In the genomic region with DNA sequence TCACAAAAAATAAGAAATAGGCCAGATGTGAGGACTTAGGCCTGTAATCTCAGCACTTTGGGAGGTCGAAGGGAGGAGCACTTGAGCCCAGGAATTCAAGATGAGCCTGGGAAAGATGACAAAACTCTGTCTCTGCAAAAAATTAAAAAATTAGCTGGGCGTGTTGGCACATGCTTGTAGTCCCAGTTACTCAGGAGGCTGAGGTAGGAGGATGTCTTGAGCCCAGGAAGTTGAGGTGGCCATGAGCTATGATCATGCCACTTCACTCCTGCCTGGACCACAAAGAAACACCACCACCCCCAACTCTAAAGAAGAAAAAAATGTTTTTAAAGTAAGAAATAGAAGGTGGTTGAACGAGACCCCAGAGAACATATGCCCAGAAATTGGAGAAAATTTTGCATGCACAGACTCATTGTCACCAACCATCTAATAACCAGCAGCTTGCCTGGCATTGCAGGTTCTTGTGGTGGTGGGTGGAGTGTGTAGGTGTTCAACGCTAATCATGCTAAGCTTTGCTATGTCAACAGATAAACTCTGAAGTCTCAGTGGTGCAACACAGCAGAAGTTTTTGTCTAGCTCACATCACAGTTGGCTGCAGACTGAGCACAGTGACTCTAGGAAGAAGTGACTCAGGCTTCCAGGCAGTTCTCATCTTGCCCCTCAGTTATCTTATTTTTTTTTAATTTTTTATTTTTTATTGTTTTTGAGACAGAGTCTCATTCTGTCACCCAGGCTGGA, we compare ENCODE assay signal across 19 cellular contexts. TPM values are rescaled to one million over a fixed set of nuclear protein-coding genes. Genes with fewer than 3 reads are reported as not detected.
DNase-seq lines count a peak whose midpoint lies in the region; ATAC-seq and TF ChIP-seq lines count a peak whose summit lies in the region.
"Had no signal": no experiment of that assay in that cellular context is flagged by ENCODE, and none has a peak within 500 bp of the region (broad histone marks: within the 10 kb centered on the region; RNA-seq: fewer than 3 reads in every experiment).

No MANE protein-coding gene starts in this region.

- H3K9me2 ChIP-seq in OCI-LY7 (ENCODE audit: insufficient read depth, low read length): no peaks in the 10 kb centered on the region

- no peak overlapping the region for H3K4me2 ChIP-seq in OCI-LY7 (ENCODE audit: low read length)

- H3K27me3 ChIP-seq in CD4-positive, alpha-beta T cell (ENCODE audit: control insufficient read depth, insufficient read depth, low read length): no peaks in the 10 kb centered on the region
- H3K27me3 ChIP-seq: cardiac muscle cell, right lobe of liver had no signal

- H3K79me2 ChIP-seq in OCI-LY7 (ENCODE audit: insufficient read depth, low read depth, low read length): no peaks in the 10 kb centered on the region

- intact Hi-C loops in CD4-positive, alpha-beta T cell (cut with DNase I, micrococcal nuclease): no loop called here
- intact Hi-C loops in OCI-LY7 (cut with micrococcal nuclease; ENCODE audit: unreplicated experiment) (no loop called here), Right ventricle myocardium superior (cut with DNase I) (no loop called here)

- H3K36me3 Mint-ChIP-seq in CD4-positive, alpha-beta T cell (ENCODE audit: low read depth): no peaks in the 10 kb centered on the region
- peaks cover 18% of the 10 kb centered on the region for H3K36me3 Mint-ChIP-seq in activated CD8-positive, alpha-beta T cell treated with anti-CD3 and anti-CD28 coated beads, Interleukin-2, amount 10 ng/mL, durations not matched to agents 7 days and 5 days (ENCODE audit: low read depth)

- no peak overlapping the region for H3K4me3 Mint-ChIP-seq in CD4-positive, alpha-beta T cell
- H3K4me3 Mint-ChIP-seq in activated CD8-positive, alpha-beta T cell treated with anti-CD3 and anti-CD28 coated beads, Interleukin-2, amount 10 ng/mL, durations not matched to agents 7 days and 5 days: no peak overlapping the region
- H3K4me3 Mint-ChIP-seq: H9 had no signal

- TF ChIP-seq CTCF in CD4-positive, alpha-beta T cell (IDR thresholded peaks at IDR 0.05): no peak
- TF ChIP-seq CTCF in epithelial cell of esophagus (IDR thresholded peaks at IDR 0.05; ENCODE audit: insufficient read depth, low read depth, low read length, missing control alignments) (no peak), OCI-LY7 (conservative IDR thresholded peaks at IDR 0.05; ENCODE audit: low read length) (no peak)

- H2AFZ ChIP-seq in OCI-LY7 (ENCODE audit: low read length): no peak overlapping the region

- H3K4me3 ChIP-seq in epithelial cell of esophagus (ENCODE audit: low read length) (no peak overlapping the region), OCI-LY7 (ENCODE audit: low read depth, low read length, poor library complexity, severe bottlenecking) (no peak overlapping the region)
- H3K4me3 ChIP-seq: cardiac muscle cell, right lobe of liver had no signal

- DNase-seq in AG20443 (ENCODE audit: low spot score) (peak; percentile 59), epithelial cell of esophagus (ENCODE audit: low read depth) (peak; percentile 71), occipital lobe (lab: John Stamatoyannopoulos, UW) (no peak), OCI-LY7 (ENCODE audit: low spot score) (no peak), Right ventricle myocardium superior (no peak)
- DNase-seq in CD4-positive, alpha-beta T cell: no peak
- no peak for DNase-seq in activated CD8-positive, alpha-beta T cell treated with anti-CD3 and anti-CD28 coated beads, Interleukin-2, amount 10 ng/mL, durations not matched to agents 7 days and 5 days
- DNase-seq: activated CD4-positive, CD25-positive, alpha-beta regulatory T cell; activated gamma-delta T cell treated with Interleukin-2 at 50 U/mL for 16 hours; DMS53; H9; hypothalamus; NCI-H1436 treated with DMSO at 0.1 percent for 48 hours; NCI-H226; right lobe of liver; SIG-M5; trophoblast cell had no signal

- BruUV-seq in OCI-LY7 (replicated peaks; lab: Mats Ljungman, UMichigan): no TSS peak

- H3K27ac Mint-ChIP-seq in CD4-positive, alpha-beta T cell: no peak overlapping the region
- H3K27ac Mint-ChIP-seq in activated CD8-positive, alpha-beta T cell treated with anti-CD3 and anti-CD28 coated beads, Interleukin-2, amount 10 ng/mL, durations not matched to agents 7 days and 5 days: peak overlapping the region; percentile 39
- H3K27ac Mint-ChIP-seq: H9 had no signal

- no peaks in the 10 kb centered on the region for H3K9me3 Mint-ChIP-seq in CD4-positive, alpha-beta T cell
- H3K9me3 Mint-ChIP-seq in activated CD8-positive, alpha-beta T cell treated with anti-CD3 and anti-CD28 coated beads, Interleukin-2, amount 10 ng/mL, durations not matched to agents 7 days and 5 days (ENCODE audit: insufficient read depth): peaks cover 6% of the 10 kb centered on the region
- H3K9me3 Mint-ChIP-seq: H9 had no signal

- H3K27me3 Mint-ChIP-seq in CD4-positive, alpha-beta T cell: no peaks in the 10 kb centered on the region
- H3K27me3 Mint-ChIP-seq in activated CD8-positive, alpha-beta T cell treated with anti-CD3 and anti-CD28 coated beads, Interleukin-2, amount 10 ng/mL, durations not matched to agents 7 days and 5 days (ENCODE audit: low read depth): no peaks in the 10 kb centered on the region

- POLR2A ChIA-PET in CD4-positive, alpha-beta T cell (lab: Charles Lee): interaction anchor here (0.9 to 2.9 kb wide), 4 partner anchors 13 to 52 kb away, joined by 3 to 13 read pairs (median 8); no protein-coding TSS in a partner anchor
- POLR2A ChIA-PET in activated CD8-positive, alpha-beta T cell treated with anti-CD3 and anti-CD28 coated beads, Interleukin-2, amount 10 ng/mL, durations not matched to agents 7 days and 5 days (lab: Charles Lee): interaction anchor here (0.6 to 1.7 kb wide), 5 partner anchors 18 to 1627 kb away, joined by 3 to 11 read pairs (median 3); no protein-coding TSS in a partner anchor
- POLR2A ChIA-PET in OCI-LY7 (lab: Charles Lee): interaction anchor here (0.7 to 1.7 kb wide), 5 partner anchors 20 to 66 kb away, joined by 3 to 5 read pairs (median 3); no protein-coding TSS in a partner anchor

- no peak overlapping the region for H3K27ac ChIP-seq in CD4-positive, alpha-beta T cell (ENCODE audit: low read depth, low read length)
- H3K27ac ChIP-seq in OCI-LY7 (ENCODE audit: low read depth, low read length, poor library complexity, severe bottlenecking): no peak overlapping the region
- H3K27ac ChIP-seq: cardiac muscle cell, right lobe of liver had no signal

- H3K4me1 Mint-ChIP-seq in CD4-positive, alpha-beta T cell (ENCODE audit: low read depth): peaks cover 74% of the 10 kb centered on the region
- peaks cover 47% of the 10 kb centered on the region for H3K4me1 Mint-ChIP-seq in activated CD8-positive, alpha-beta T cell treated with anti-CD3 and anti-CD28 coated beads, Interleukin-2, amount 10 ng/mL, durations not matched to agents 7 days and 5 days (ENCODE audit: low read depth)
- H3K4me1 Mint-ChIP-seq: H9 had no signal

- no peaks in the 10 kb centered on the region for H4K20me1 ChIP-seq in OCI-LY7 (ENCODE audit: insufficient read depth, low read length)

- peak; percentile 19 for ATAC-seq in CD4-positive, alpha-beta T cell (ENCODE audit: poor library complexity)
- ATAC-seq in activated CD8-positive, alpha-beta T cell treated with anti-CD3 and anti-CD28 coated beads, Interleukin-2, amount 10 ng/mL, durations not matched to agents 7 days and 5 days: peak; percentile 45
- no peak for ATAC-seq in HG02938 (IDR thresholded peaks at IDR 0.05; ENCODE audit: unreplicated experiment)
- ATAC-seq in Right ventricle myocardium superior (ENCODE audit: poor library complexity): no peak
- ATAC-seq: right lobe of liver had no signal

- peaks cover 40% of the 10 kb centered on the region for H3K4me1 ChIP-seq in OCI-LY7 (ENCODE audit: insufficient read depth, low read length, poor library complexity, severe bottlenecking)
- H3K4me1 ChIP-seq: right lobe of liver had no signal

- no peaks in the 10 kb centered on the region for H3K9me3 ChIP-seq in CD4-positive, alpha-beta T cell (ENCODE audit: control insufficient read depth, low read length)
- peaks cover 5% of the 10 kb centered on the region; the same call in 1 of the 2 replicates for H3K9me3 ChIP-seq in OCI-LY7 (ENCODE audit: low read length)
- H3K9me3 ChIP-seq: right lobe of liver had no signal

- CTCF ChIA-PET in CD4-positive, alpha-beta T cell (lab: Charles Lee): interaction anchor here (1.2 kb wide), 1 partner anchor 190 kb away, joined by 3 read pairs; no protein-coding TSS in a partner anchor
- CTCF ChIA-PET in activated CD8-positive, alpha-beta T cell treated with anti-CD3 and anti-CD28 coated beads, Interleukin-2, amount 10 ng/mL, durations not matched to agents 7 days and 5 days (lab: Charles Lee): interaction anchor here (0.8 to 2.1 kb wide), 9 partner anchors 9 to 190 kb away, joined by 3 to 6 read pairs (median 4); no protein-coding TSS in a partner anchor
- CTCF ChIA-PET in OCI-LY7 (lab: Charles Lee; ENCODE audit: unreplicated experiment): no interaction called here

- no peaks in the 10 kb centered on the region for H3K36me3 ChIP-seq in OCI-LY7 (ENCODE audit: insufficient read depth, low read length)
- H3K36me3 ChIP-seq: cardiac muscle cell, right lobe of liver had no signal

RNA-seq across cellular contexts. Expression of gene ARL4C, which starts 18.6 kb away (rescaled TPM):
- 100 to 1,000 TPM; 469 to 471 TPM for total RNA-seq in CD4-positive, alpha-beta T cell
- total RNA-seq in activated CD8-positive, alpha-beta T cell treated with anti-CD3 and anti-CD28 coated beads, Interleukin-2, amount 10 ng/mL, durations not matched to agents 7 days and 5 days: 100 to 1,000 TPM; 123 to 126 TPM
- total RNA-seq in occipital lobe (50.2 TPM), OCI-LY7 (2022) (18.9 and 19.6 TPM in 2 replicates), Right ventricle myocardium superior (2.9 TPM)
- 15.4 and 15.7 TPM in 2 replicates for total RNA-seq in OCI-LY7 (2014; rRNA removed; shearing (Covaris generic))

Comparison
In these comparisons a context has a peak if more than half of its experiments do, and no peak if none do; other contexts are left out.
1. DNase-seq: peak in AG20443 (single experiment) and epithelial cell of esophagus (single experiment); none in CD4-positive, alpha-beta T cell (0 of 10), activated CD8-positive, alpha-beta T cell treated with anti-CD3 and anti-CD28 coated beads, Interleukin-2, amount 10 ng/mL, durations not matched to agents 7 days and 5 days (single experiment), occipital lobe (single experiment), OCI-LY7 (single experiment) and Right ventricle myocardium superior (single experiment).
2. ATAC-seq: peak in CD4-positive, alpha-beta T cell (single experiment) and activated CD8-positive, alpha-beta T cell treated with anti-CD3 and anti-CD28 coated beads, Interleukin-2, amount 10 ng/mL, durations not matched to agents 7 days and 5 days (single experiment); none in HG02938 (single experiment) and Right ventricle myocardium superior (single experiment).